ENCODE assay signal across 8 cellular contexts in the genomic region with DNA sequence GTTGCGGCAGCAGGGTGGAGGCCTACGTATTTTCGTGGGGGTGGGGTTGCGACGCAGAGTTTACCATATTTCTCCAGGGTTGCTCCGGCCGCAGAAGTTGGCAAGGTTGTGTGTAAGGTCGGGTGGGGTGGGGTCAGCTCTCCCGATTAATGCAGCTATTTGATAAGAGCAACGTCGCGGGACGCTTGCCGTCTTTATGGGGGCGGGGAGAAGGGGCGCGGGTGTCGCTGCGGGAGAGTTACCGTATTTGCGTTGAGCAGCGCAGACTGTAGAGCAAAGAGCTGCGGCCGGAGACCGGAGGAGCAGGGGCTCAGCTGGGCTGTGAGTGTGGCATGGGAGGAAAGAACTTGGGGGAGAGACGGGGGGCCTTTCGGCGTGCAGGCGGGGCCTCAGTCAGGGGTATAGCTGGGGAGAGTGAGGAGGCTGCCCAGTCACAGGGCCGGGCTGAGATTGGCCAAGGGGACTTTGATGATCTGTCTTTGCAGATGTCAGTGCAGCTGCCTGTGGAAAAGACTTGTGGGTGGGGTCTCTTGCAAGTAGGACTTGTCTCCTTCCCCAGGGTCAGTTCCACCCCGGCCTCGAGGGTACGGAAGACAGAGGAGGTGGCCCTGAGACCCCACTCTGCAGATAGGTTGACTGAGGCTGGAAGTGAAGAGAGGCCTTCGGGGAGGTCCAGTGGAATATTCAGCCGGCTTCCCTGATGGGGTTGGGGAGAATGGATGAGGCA. TPM values are rescaled to one million over a fixed set of nuclear protein-coding genes. Genes with fewer than 3 reads are reported as not detected.
DNase-seq lines count a peak whose midpoint lies in the region; ATAC-seq, FAIRE-seq and TF ChIP-seq lines count a peak whose summit lies in the region.

No MANE protein-coding gene starts in this region.

- H3K36me3 Mint-ChIP-seq in activated B cell treated with CpG ODN at 0.5 μM for 24 hours (ENCODE audit: low read depth), result peaks cover 29% of the 10 kb centered on the region
- H3K36me3 Mint-ChIP-seq in endothelial cell (ENCODE audit: low read depth, unreplicated experiment), result peaks cover 23% of the 10 kb centered on the region

- DNase-seq in A673 (ENCODE audit: low spot score), result no peak
- no peak for DNase-seq in GM19239 (ENCODE audit: insufficient read length, low spot score)
- peak; percentile 55 for DNase-seq in activated B cell treated with CpG ODN at 0.5 μM for 24 hours
- DNase-seq in endothelial cell (ENCODE audit: low spot score), result peak; percentile 53
- peak in 2 of 3 donors; percentile 78 to 81 for DNase-seq in mucosa of descending colon
- DNase-seq in thoracic aorta (ENCODE audit: low spot score), result no peak
- no peak for DNase-seq in SIG-M5 treated with dmso at 0.1 percent for 504 hours (lab: John Stamatoyannopoulos, UW; ENCODE audit: unreplicated experiment)
- no peak for DNase-seq in amniotic stem cell (lab: John Stamatoyannopoulos, UW)

- H3K9me3 ChIP-seq in A673 (ENCODE audit: low read depth, low read length, poor library complexity, severe bottlenecking) (no peaks in the 10 kb centered on the region), mucosa of descending colon (no peaks in the 10 kb centered on the region), thoracic aorta (no peaks in the 10 kb centered on the region)

- H3K36me3 ChIP-seq in A673 (ENCODE audit: insufficient read depth, low read length, poor library complexity, severe bottlenecking) (no peaks in the 10 kb centered on the region), mucosa of descending colon (ENCODE audit: low read depth) (no peaks in the 10 kb centered on the region), thoracic aorta (no peaks in the 10 kb centered on the region)

- H3K9me3 Mint-ChIP-seq in activated B cell treated with CpG ODN at 0.5 μM for 24 hours (no peaks in the 10 kb centered on the region), endothelial cell (ENCODE audit: unreplicated experiment) (no peaks in the 10 kb centered on the region)

- peaks cover 17% of the 10 kb centered on the region for H3K4me1 ChIP-seq in A673 (ENCODE audit: insufficient read depth, low read length, poor library complexity, severe bottlenecking)
- peaks cover 30% of the 10 kb centered on the region for H3K4me1 ChIP-seq in mucosa of descending colon (ENCODE audit: low read depth)
- H3K4me1 ChIP-seq in thoracic aorta (ENCODE audit: control insufficient read depth in 1 of 2, low read depth in 2 of 2), result peaks cover 3 to 25% of the 10 kb centered on the region in 2 donors

- CTCF ChIA-PET in A673 (lab: Charles Lee) (interaction anchor here (0.7 kb wide), 1 partner anchor 1348 kb away, joined by 10 read pairs; no protein-coding TSS in a partner anchor), activated B cell treated with CpG ODN at 0.5 μM for 24 hours (lab: Charles Lee) (interaction anchor here (0.8 to 4.8 kb wide), 7 partner anchors 15 to 82 kb away, joined by 3 to 19 read pairs (median 6); a partner anchor contains a TSS)

- TF ChIP-seq CTCF in A673 (conservative IDR thresholded peaks at IDR 0.05; ENCODE audit: low read depth, low read length), result no peak
- TF ChIP-seq CTCF in activated B cell treated with CpG ODN at 0.5 μM for 24 hours (IDR thresholded peaks at IDR 0.05), result no peak
- no peak for TF ChIP-seq CTCF in endothelial cell (IDR thresholded peaks at IDR 0.05; ENCODE audit: unreplicated experiment)
- no peak for TF ChIP-seq CTCF in mucosa of descending colon (IDR thresholded peaks at IDR 0.05)
- no peak for TF ChIP-seq CTCF in thoracic aorta (IDR thresholded peaks at IDR 0.05)

- H3K27me3 Mint-ChIP-seq in activated B cell treated with CpG ODN at 0.5 μM for 24 hours, result no peaks in the 10 kb centered on the region
- peaks cover 24% of the 10 kb centered on the region for H3K27me3 Mint-ChIP-seq in endothelial cell (ENCODE audit: unreplicated experiment)

- ATAC-seq in activated B cell treated with CpG ODN at 0.5 μM for 24 hours (ENCODE audit: low read depth) (peak; percentile 2), mucosa of descending colon (peak; percentile 24), thoracic aorta (ENCODE audit: insufficient number of reproducible peaks, low FRiP score, low read depth) (no peak)

- BruUV-seq in A673 (replicated peaks; lab: Mats Ljungman, UMichigan), result no TSS peak

- H3K27me3 ChIP-seq in A673 (replicated peaks; ENCODE audit: insufficient read depth, low read depth, low read length, poor library complexity) (no peaks in the 10 kb centered on the region), thoracic aorta (replicated peaks; ENCODE audit: insufficient read depth) (no peaks in the 10 kb centered on the region)

- H3K4me3 Mint-ChIP-seq in activated B cell treated with CpG ODN at 0.5 μM for 24 hours, result peak overlapping the region; percentile 91
- peak overlapping the region; percentile 95 for H3K4me3 Mint-ChIP-seq in endothelial cell (ENCODE audit: unreplicated experiment)

- peaks cover 72% of the 10 kb centered on the region for H3K4me1 Mint-ChIP-seq in activated B cell treated with CpG ODN at 0.5 μM for 24 hours
- H3K4me1 Mint-ChIP-seq in endothelial cell (ENCODE audit: unreplicated experiment), result peaks cover 35% of the 10 kb centered on the region

- peak overlapping the region; percentile 79 for H3K27ac ChIP-seq in A673 (ENCODE audit: low read depth, low read length, poor library complexity, severe bottlenecking)
- H3K27ac ChIP-seq in thoracic aorta, result peak overlapping the region; percentile 88 to 97

- POLR2A ChIA-PET in A673 (lab: Charles Lee; ENCODE audit: low non-redundant PET), result no interaction called here
- POLR2A ChIA-PET in activated B cell treated with CpG ODN at 0.5 μM for 24 hours (lab: Charles Lee), result interaction anchor here (0.7 to 13.4 kb wide), 15 partner anchors 12 to 1258 kb away, joined by 3 to 421 read pairs (median 8); a partner anchor contains a TSS

- intact Hi-C loops in A673 (cut with micrococcal nuclease; ENCODE audit: unreplicated experiment) (no loop called here), activated B cell treated with CpG ODN at 0.5 μM for 24 hours (cut with micrococcal nuclease) (loop anchor here (1.0 to 5.0 kb wide), 8 partner anchors 16 to 827 kb away; a partner anchor contains a TSS), mucosa of descending colon (cut with DNase I, micrococcal nuclease) (no loop called here)

- H3K4me3 ChIP-seq in A673 (ENCODE audit: low read depth, low read length, poor library complexity, severe bottlenecking) (peak overlapping the region; percentile 69), mucosa of descending colon (peak overlapping the region; percentile 36), thoracic aorta (peak overlapping the region; percentile 75)

- peak; percentile 64 for FAIRE-seq in GM19239 (lab: Jason Lieb, UNC)

- H3K27ac Mint-ChIP-seq in activated B cell treated with CpG ODN at 0.5 μM for 24 hours (peak overlapping the region; percentile 99), endothelial cell (ENCODE audit: unreplicated experiment) (peak overlapping the region; percentile 78)

RNA-seq across cellular contexts. Expression of a gene that starts 26.6 kb away (rescaled TPM):
- total RNA-seq in A673 (2021) (12.1 and 14.3 TPM in 2 replicates), activated B cell treated with CpG ODN at 0.5 μM for 24 hours (8.0 and 8.8 TPM in 2 replicates), endothelial cell (ENCODE audit: unreplicated experiment) (12.1 TPM), mucosa of descending colon (10 to 100 TPM; 10.9 to 11.8 (median 11.3) TPM), thoracic aorta (10 to 100 TPM in 1 of 2 donors, 1 to 10 TPM in 1; 4.2 to 11.5 TPM)

RNA-seq across cellular contexts. Expression of a gene that starts 37.1 kb away (rescaled TPM):
- total RNA-seq in A673 (2021), result 113 and 114 TPM in 2 replicates
- total RNA-seq in activated B cell treated with CpG ODN at 0.5 μM for 24 hours, result 106 and 116 TPM in 2 replicates
- total RNA-seq in endothelial cell (ENCODE audit: unreplicated experiment), result 138 TPM
- total RNA-seq in mucosa of descending colon, result 100 to 1,000 TPM; 151 to 228 (median 202) TPM
- 10 to 100 TPM; 80.0 to 82.3 TPM for total RNA-seq in thoracic aorta

RNA-seq across cellular contexts. Expression of a gene that starts 44.7 kb away (rescaled TPM):
- total RNA-seq in A673 (2021) (0.07 TPM in 1 of 2 replicates, not detected in the other), activated B cell treated with CpG ODN at 0.5 μM for 24 hours (0.22 TPM in 1 of 2 replicates, not detected in the other), endothelial cell (ENCODE audit: unreplicated experiment) (143 TPM), mucosa of descending colon (1 to 10 TPM; 4.1 to 9.1 (median 5.5) TPM), thoracic aorta (10 to 100 TPM in 1 of 2 donors, 1 to 10 TPM in 1; 5.8 to 13.4 TPM)

Comparison
In these comparisons a context has a peak if more than half of its experiments do, and no peak if none do; other contexts are left out.
1. DNase-seq: peak in activated B cell treated with CpG ODN at 0.5 μM for 24 hours (single experiment), endothelial cell (single experiment) and mucosa of descending colon (2 of 3); none in A673 (single experiment), GM19239 (single experiment), thoracic aorta (single experiment), SIG-M5 treated with dmso at 0.1 percent for 504 hours (single experiment) and amniotic stem cell (single experiment).
2. RNA of a gene that starts 44.7 kb away (total RNA-seq): 143 TPM in endothelial cell (single experiment); 5.8 to 13.4 TPM in thoracic aorta, 4.1 to 9.1 TPM in mucosa of descending colon, 0.22 TPM in activated B cell treated with CpG ODN at 0.5 μM for 24 hours and 0.07 TPM in A673; every median in the first group is over 10 times any median in the second.
3. Peak in every context shown above with its lines, with median percentiles within 50 percentile points of each other: H3K4me3 ChIP-seq.